Comparison of ENCODE assay signal across 9 cellular contexts in genomic region chr6:36984581-36985383, GRCh38. TPM values are rescaled to one million over a fixed set of nuclear protein-coding genes. Genes with fewer than 3 reads are reported as not detected.
DNase-seq lines count a peak whose midpoint lies in the region; ATAC-seq and TF ChIP-seq lines count a peak whose summit lies in the region.
"Had no signal": no experiment of that assay in that cellular context is flagged by ENCODE, and none has a peak within 500 bp of the region (broad histone marks: within the 10 kb centered on the region; RNA-seq: fewer than 3 reads in every experiment).

No MANE protein-coding gene starts in this region.

- no peaks in the 10 kb centered on the region for H3K27me3 ChIP-seq in gastroesophageal sphincter
- no peaks in the 10 kb centered on the region for H3K27me3 ChIP-seq in prostate gland (replicated peaks; ENCODE audit: insufficient read depth)

- TF ChIP-seq POLR2A in gastroesophageal sphincter (IDR thresholded peaks at IDR 0.05): no peak
- TF ChIP-seq POLR2A in prostate gland (IDR thresholded peaks at IDR 0.05): peak; percentile 18

- no peak for TF ChIP-seq CTCF in gastroesophageal sphincter (IDR thresholded peaks at IDR 0.05)
- TF ChIP-seq CTCF in prostate gland (IDR thresholded peaks at IDR 0.05): no peak

- intact Hi-C loops in prostate gland (cut with DNase I): loop anchor here (2.0 to 5.0 kb wide), 2 partner anchors 34 to 188 kb away; partner anchors contain the start of gene PIM1

- H3K9me3 ChIP-seq in gastroesophageal sphincter: no peaks in the 10 kb centered on the region
- no peaks in the 10 kb centered on the region for H3K9me3 ChIP-seq in prostate gland

- peaks cover 35% of the 10 kb centered on the region for H3K4me1 Mint-ChIP-seq in activated T-cell treated with anti-CD3 and anti-CD28 coated beads, Interleukin-2, amount 50 U/mL, for 72 hours (ENCODE audit: low read depth)

- no peak overlapping the region for H3K4me3 Mint-ChIP-seq in activated T-cell treated with anti-CD3 and anti-CD28 coated beads, Interleukin-2, amount 50 U/mL, for 72 hours
- H3K4me3 Mint-ChIP-seq: activated naive CD4-positive, alpha-beta T cell treated with anti-CD3 and anti-CD28 coated beads, Interleukin-2, amount 50 U/mL, for 24 hours had no signal

- H3K4me3 ChIP-seq in GM08714 (ENCODE audit: low read length) (peak overlapping the region; percentile 90), gastroesophageal sphincter (peak overlapping the region; percentile 69 to 99), prostate gland (peak overlapping the region; percentile 99 to 100)

- peaks cover 7% of the 10 kb centered on the region for H3K27me3 Mint-ChIP-seq in activated T-cell treated with anti-CD3 and anti-CD28 coated beads, Interleukin-2, amount 50 U/mL, for 72 hours (ENCODE audit: low read depth)
- H3K27me3 Mint-ChIP-seq: activated naive CD4-positive, alpha-beta T cell treated with anti-CD3 and anti-CD28 coated beads, Interleukin-2, amount 50 U/mL, for 24 hours had no signal

- no peaks in the 10 kb centered on the region for H3K9me3 Mint-ChIP-seq in activated T-cell treated with anti-CD3 and anti-CD28 coated beads, Interleukin-2, amount 50 U/mL, for 72 hours
- H3K9me3 Mint-ChIP-seq: activated naive CD4-positive, alpha-beta T cell treated with anti-CD3 and anti-CD28 coated beads, Interleukin-2, amount 50 U/mL, for 24 hours had no signal

- peaks cover 2 to 5% of the 10 kb centered on the region in 2 donors for H3K36me3 Mint-ChIP-seq in activated T-cell treated with anti-CD3 and anti-CD28 coated beads, Interleukin-2, amount 50 U/mL, for 72 hours (ENCODE audit: insufficient read depth in 2 of 2)

- peak; percentile 18 to 40 for ATAC-seq in activated T-cell treated with anti-CD3 and anti-CD28 coated beads, Interleukin-2, amount 50 U/mL, for 72 hours (replicated peaks in 1 of 2)
- ATAC-seq in gastroesophageal sphincter (no peak), GM18519 (IDR thresholded peaks at IDR 0.05; ENCODE audit: low FRiP score, unreplicated experiment) (no peak)

- DNase-seq in NCI-H510A treated with DMSO at 0.1 percent for 48 hours (lab: John Stamatoyannopoulos, UW) (peak; percentile 25), prostate gland (ENCODE audit: low spot score) (no peak), NCI-H524 treated with DMSO at 0.1 percent for 48 hours (lab: John Stamatoyannopoulos, UW) (no peak), DMS153 treated with DMSO at 0.1 percent for 48 hours (lab: John Stamatoyannopoulos, UW; ENCODE audit: unreplicated experiment) (no peak)
- peak; percentile 65 to 68 for DNase-seq in activated T-cell treated with anti-CD3 and anti-CD28 coated beads, Interleukin-2, amount 50 U/mL, for 72 hours

- H3K4me1 ChIP-seq in gastroesophageal sphincter: peaks cover 0 to 66% (median 21%) of the 10 kb centered on the region in 3 donors
- peaks cover 4% of the 10 kb centered on the region for H3K4me1 ChIP-seq in prostate gland (replicated peaks)

- TF ChIP-seq EP300 in gastroesophageal sphincter (IDR thresholded peaks at IDR 0.05): no peak

- H3K36me3 ChIP-seq in gastroesophageal sphincter: peaks cover 0 to 12% of the 10 kb centered on the region in 2 donors
- no peaks in the 10 kb centered on the region for H3K36me3 ChIP-seq in prostate gland

- H3K27ac Mint-ChIP-seq in activated T-cell treated with anti-CD3 and anti-CD28 coated beads, Interleukin-2, amount 50 U/mL, for 72 hours: no peak overlapping the region
- H3K27ac Mint-ChIP-seq: activated naive CD4-positive, alpha-beta T cell treated with anti-CD3 and anti-CD28 coated beads, Interleukin-2, amount 50 U/mL, for 24 hours had no signal

- WGBS in gastroesophageal sphincter (ENCODE audit: low coverage in 1 of 2), 2 donors: 3% methylated on average over 18 to 19 of the region's 19 CpGs
- WGBS in prostate gland: 7% methylated on average over 19 of the region's 19 CpGs

- peak overlapping the region; percentile 68 to 99 (median 98) for H3K27ac ChIP-seq in gastroesophageal sphincter
- H3K27ac ChIP-seq in prostate gland: peak overlapping the region; percentile 97 to 98

RNA-seq across cellular contexts. Expression of gene MTCH1, which starts 1.2 kb away (rescaled TPM):
- 100 to 1,000 TPM; 116 to 149 TPM for total RNA-seq in activated T-cell treated with anti-CD3 and anti-CD28 coated beads, Interleukin-2, amount 50 U/mL, for 72 hours
- 100 to 1,000 TPM; 185 to 242 (median 199) TPM for total RNA-seq in gastroesophageal sphincter
- 100 to 1,000 TPM; 269 to 367 TPM for total RNA-seq in prostate gland

RNA-seq across cellular contexts. Expression of gene FGD2, which starts 20.7 kb away (rescaled TPM):
- 1 to 10 TPM; 1.4 to 3.2 TPM for total RNA-seq in activated T-cell treated with anti-CD3 and anti-CD28 coated beads, Interleukin-2, amount 50 U/mL, for 72 hours
- 10 to 100 TPM; 11.6 to 34.5 (median 22.5) TPM for total RNA-seq in gastroesophageal sphincter
- total RNA-seq in prostate gland: 10 to 100 TPM in 1 of 2 donors, 1 to 10 TPM in 1; 3.4 to 17.9 TPM

RNA-seq across cellular contexts. Expression of gene PI16, which starts 30.2 kb away (rescaled TPM):
- total RNA-seq in activated T-cell treated with anti-CD3 and anti-CD28 coated beads, Interleukin-2, amount 50 U/mL, for 72 hours: 1 to 10 TPM in 1 of 2 donors, under 1 TPM in 1; 0.14 to 4.2 TPM
- total RNA-seq in gastroesophageal sphincter (10 to 100 TPM; 21.6 to 53.5 (median 44.9) TPM), prostate gland (10 to 100 TPM in 1 of 2 donors, 1 to 10 TPM in 1; 7.9 to 18.0 TPM)

Comparison
In these comparisons a context has a peak if more than half of its experiments do, and no peak if none do; other contexts are left out.
1. DNase-seq: peak in NCI-H510A treated with DMSO at 0.1 percent for 48 hours (single experiment) and activated T-cell treated with anti-CD3 and anti-CD28 coated beads, Interleukin-2, amount 50 U/mL, for 72 hours (2 of 2); none in prostate gland (single experiment), NCI-H524 treated with DMSO at 0.1 percent for 48 hours (single experiment) and DMS153 treated with DMSO at 0.1 percent for 48 hours (single experiment).
2. ATAC-seq: peak in activated T-cell treated with anti-CD3 and anti-CD28 coated beads, Interleukin-2, amount 50 U/mL, for 72 hours (2 of 2); none in gastroesophageal sphincter (single experiment) and GM18519 (single experiment).
3. Peak in every context shown above with its lines, with median percentiles within 50 percentile points of each other: H3K4me3 ChIP-seq.